ENCODE assay signal across 8 cellular contexts in the genomic region with DNA sequence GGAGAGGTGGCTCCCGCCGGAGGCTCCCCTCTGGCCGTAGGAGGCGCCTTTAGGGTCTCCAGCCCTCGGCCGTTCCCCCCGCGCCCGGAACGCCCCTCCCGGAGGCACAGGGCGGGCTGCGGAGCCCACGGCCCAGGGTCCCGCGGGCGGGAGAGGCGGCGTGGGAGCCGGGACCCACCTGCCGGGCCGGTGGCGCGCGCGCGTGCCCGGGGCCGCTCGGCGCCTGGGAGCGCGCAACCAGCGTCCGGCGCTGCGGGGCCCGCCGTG. TPM values are rescaled to one million over a fixed set of nuclear protein-coding genes. Genes with fewer than 3 reads are reported as not detected.
DNase-seq lines count a peak whose midpoint lies in the region; ATAC-seq and TF ChIP-seq lines count a peak whose summit lies in the region.

A gene with protein sequence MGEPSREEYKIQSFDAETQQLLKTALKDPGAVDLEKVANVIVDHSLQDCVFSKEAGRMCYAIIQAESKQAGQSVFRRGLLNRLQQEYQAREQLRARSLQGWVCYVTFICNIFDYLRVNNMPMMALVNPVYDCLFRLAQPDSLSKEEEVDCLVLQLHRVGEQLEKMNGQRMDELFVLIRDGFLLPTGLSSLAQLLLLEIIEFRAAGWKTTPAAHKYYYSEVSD (minus strand): TSS at position 266 of the 267 bp plus-strand sequence. CDS start 1,036 bp downstream, outside the sequence.

- no peak for TF ChIP-seq EP300 in tibial nerve (IDR thresholded peaks at IDR 0.05)

- peak within 1 kb of the TSS; percentile 87 for H3K4me3 ChIP-seq in Jurkat, Clone E6-1 (ENCODE audit: low read length)
- H3K4me3 ChIP-seq in right lobe of liver (peak within 1 kb of the TSS; percentile 81 to 93 (median 86)), tibial nerve (peak within 1 kb of the TSS; percentile 53 to 91 (median 86))

- ATAC-seq in right lobe of liver (no peak), HG03135 (IDR thresholded peaks at IDR 0.05; ENCODE audit: unreplicated experiment) (no peak)

- H3K27me3 ChIP-seq in right lobe of liver: no peaks in the 10 kb centered on the region
- no peaks in the 10 kb centered on the region for H3K27me3 ChIP-seq in tibial nerve

- no peak for DNase-seq in Jurkat, Clone E6-1 (ENCODE audit: low read depth, low spot score)
- DNase-seq in caudate nucleus (lab: John Stamatoyannopoulos, UW) (peak in 5 of 61 donors; percentile 56 to 72 (median 68)), right lobe of liver (no peak), tibial nerve (ENCODE audit: low spot score in 2 of 2) (no peak), NCI-H2081 treated with DMSO at 0.1 percent for 48 hours (lab: John Stamatoyannopoulos, UW) (no peak)
- DNase-seq in central memory CD4-positive, alpha-beta T cell: no peak

- H3K27ac ChIP-seq in caudate nucleus (ENCODE audit: low read depth, low read length) (peak within 1 kb of the TSS; percentile 89), right lobe of liver (peak within 1 kb of the TSS; percentile 79 to 88 (median 87)), tibial nerve (peak within 1 kb of the TSS; percentile 74 to 97 (median 94))

- no CpG with 5 or more reads among the region's 39 CpGs for WGBS in right lobe of liver (ENCODE audit: insufficient coverage, low coverage, low lambda C conversion rate, missing lambda C conversion rate)
- WGBS in tibial nerve, 2 donors: 0 to 2% methylated on average over 9 to 17 of the region's 39 CpGs

- H3K4me1 ChIP-seq in ES-I3 (ENCODE audit: insufficient read depth, low read length) (peaks cover 4% of the 10 kb centered on the region; the same call in 1 of the 2 replicates), right lobe of liver (peaks cover 0 to 15% (median 6%) of the 10 kb centered on the region in 4 donors), tibial nerve (peaks cover 0 to 42% (median 15%) of the 10 kb centered on the region in 4 donors)

- peak within 1 kb of the TSS; percentile 95 for H3K9ac ChIP-seq in ES-I3 (ENCODE audit: low read depth, low read length)

- TF ChIP-seq POLR2A in right lobe of liver (IDR thresholded peaks at IDR 0.05): peak; percentile 72
- peak; percentile 19 to 53 for TF ChIP-seq POLR2A in tibial nerve (IDR thresholded peaks at IDR 0.05)

- H3K36me3 ChIP-seq in ES-I3 (ENCODE audit: insufficient read depth, low read length) (peaks cover 12% of the 10 kb centered on the region; the same call in 1 of the 2 replicates), right lobe of liver (peaks cover 0 to 9% (median 4%) of the 10 kb centered on the region in 4 donors), tibial nerve (peaks cover 0 to 42% (median 0%) of the 10 kb centered on the region in 3 donors)

- no peak for TF ChIP-seq CTCF in right lobe of liver (IDR thresholded peaks at IDR 0.05)
- no peak for TF ChIP-seq CTCF in tibial nerve (IDR thresholded peaks at IDR 0.05)

- intact Hi-C loops in right lobe of liver (cut with DNase I): loop anchor here in 1 of 2 donors (10.0 kb wide), 1 partner anchor 144 kb away; no protein-coding TSS in a partner anchor

- H3K9me3 ChIP-seq in ES-I3 (ENCODE audit: control insufficient read depth, insufficient read depth, low read length) (no peaks in the 10 kb centered on the region), right lobe of liver (no peaks in the 10 kb centered on the region), tibial nerve (no peaks in the 10 kb centered on the region)

RNA-seq across cellular contexts. Expression of the gene that starts here (rescaled TPM):
- 75.8 TPM for polyA plus RNA-seq in Jurkat, Clone E6-1 (2012; ENCODE audit: insufficient read depth, insufficient read length)
- 10 to 100 TPM in 2 of 6 experiments, 1 to 10 TPM in 4; 7.3 to 21.9 (median 8.2) TPM for total RNA-seq in right lobe of liver
- 10 to 100 TPM; 18.4 to 53.1 (median 41.0) TPM for total RNA-seq in tibial nerve
